ENCODE assay signal across 10 cellular contexts in the genomic region with DNA sequence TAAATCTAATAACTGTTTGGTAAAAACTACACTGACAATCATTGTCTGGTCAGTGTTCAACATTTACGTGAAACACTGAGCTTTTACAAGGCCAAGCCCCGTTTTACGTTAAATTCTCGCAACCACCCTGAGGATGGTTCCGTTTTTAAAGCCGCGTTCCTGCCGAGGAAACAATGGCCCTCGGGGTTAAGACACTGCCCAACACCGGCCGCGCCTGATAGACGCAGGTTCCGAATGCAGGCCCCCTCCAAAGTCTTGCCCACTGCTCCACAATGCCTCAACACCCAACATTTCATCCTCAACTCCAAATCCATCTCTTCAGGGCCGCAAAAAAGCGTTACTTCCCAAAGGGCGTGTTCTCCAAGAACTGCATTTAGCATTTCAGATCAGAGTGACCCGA. TPM values are rescaled to one million over a fixed set of nuclear protein-coding genes. Genes with fewer than 3 reads are reported as not detected.
A peak's percentile ranks its signal among the peaks of the same experiment; 100 is the strongest.
DNase-seq lines count a peak whose midpoint lies in the region; ATAC-seq, FAIRE-seq and TF ChIP-seq lines count a peak whose summit lies in the region.
"Had no signal": no experiment of that assay in that cellular context is flagged by ENCODE, and none has a peak within 500 bp of the region (broad histone marks: within the 10 kb centered on the region; RNA-seq: fewer than 3 reads in every experiment).

No MANE protein-coding gene starts in this region.

- RAD21 ChIA-PET in GM12878 (lab: Charles Lee; ENCODE audit: unreplicated experiment): no interaction called here

- 75% methylated on average over 18 of the region's 18 CpGs for WGBS in GM12878 (ENCODE audit: insufficient coverage, insufficient replicate concordance, low lambda C conversion rate, missing lambda C conversion rate)

- H3K79me2 ChIP-seq in GM12878 (ENCODE audit: control insufficient read depth, insufficient read depth, low read length): peaks cover 41% of the 10 kb centered on the region

- peaks cover 14% of the 10 kb centered on the region for H3K27me3 Mint-ChIP-seq in MCF 10A (ENCODE audit: insufficient read depth, unreplicated experiment)
- H3K27me3 Mint-ChIP-seq in memory B cell: peaks cover 5% of the 10 kb centered on the region

- H3K4me1 Mint-ChIP-seq in MCF 10A (ENCODE audit: insufficient read depth, unreplicated experiment) (no peaks in the 10 kb centered on the region), memory B cell (peaks cover 5% of the 10 kb centered on the region)

- H3K4me3 Mint-ChIP-seq in MCF 10A (ENCODE audit: unreplicated experiment): no peak overlapping the region
- peak overlapping the region; percentile 58 for H3K4me3 Mint-ChIP-seq in memory B cell

- no peak for TF ChIP-seq RAD21 in GM12878 (IDR thresholded peaks at IDR 0.05; ENCODE audit: insufficient read depth, low read depth, low read length)

- H3K4me2 ChIP-seq in GM12878 (ENCODE audit: control insufficient read depth, insufficient read depth): peak overlapping the region; percentile 86; the same call in 1 of the 2 replicates

- in situ Hi-C loops in GM12878 (cut with MboI): no loop called here

- intact Hi-C loops in breast epithelium (cut with DNase I; ENCODE audit: low total_unique reads): no loop called here
- intact Hi-C loops in MCF 10A (cut with micrococcal nuclease): no loop called here
- intact Hi-C loops in GM12878 (cut with micrococcal nuclease; ENCODE audit: unreplicated experiment): no loop called here
- intact Hi-C loops in tibial artery (cut with DNase I; ENCODE audit: low total_unique reads): loop anchor here (10.0 kb wide), 1 partner anchor 87 kb away; a partner anchor contains a TSS

- H3K9me3 ChIP-seq in breast epithelium (no peaks in the 10 kb centered on the region), GM12878 (replicated peaks; ENCODE audit: control insufficient read depth, insufficient read depth, low read length) (peaks cover 6% of the 10 kb centered on the region; the same call in 2 of the 3 replicates), tibial artery (no peaks in the 10 kb centered on the region)
- H3K9me3 ChIP-seq: body of pancreas had no signal

- SMC1A ChIA-PET in GM12878 (lab: Charles Lee; ENCODE audit: uncharacterized antibody, unreplicated experiment): no interaction called here

- H3K27ac ChIP-seq in breast epithelium (no peak overlapping the region), GM12878 (ENCODE audit: control insufficient read depth, insufficient read depth) (no peak overlapping the region), tibial artery (no peak overlapping the region)

- no peak overlapping the region for H3K9ac ChIP-seq in GM12878 (ENCODE audit: control insufficient read depth, insufficient read depth, low read length)

- CTCF ChIA-PET in MCF 10A (lab: Yijun Ruan, JAX): no interaction called here
- CTCF ChIA-PET in GM12878 (lab: Yijun Ruan, JAX): no interaction called here

- no peak for TF ChIP-seq CTCF in breast epithelium (IDR thresholded peaks at IDR 0.05)
- no peak for TF ChIP-seq CTCF in MCF 10A (IDR thresholded peaks at IDR 0.05; ENCODE audit: unreplicated experiment)
- no peak for TF ChIP-seq CTCF in GM12878 (IDR thresholded peaks at IDR 0.05 in 2 of 3, conservative IDR thresholded peaks at IDR 0.05 in 1 of 3; ENCODE audit: control insufficient read depth in 2 of 3, extremely low read depth in 1 of 3, insufficient read depth in 1 of 3, low read depth in 3 of 3, low read length in 3 of 3)
- no peak for TF ChIP-seq CTCF in tibial artery (IDR thresholded peaks at IDR 0.05)

- H3K27me3 ChIP-seq in breast epithelium (no peaks in the 10 kb centered on the region), GM12878 (replicated peaks in 1 of 2; ENCODE audit: control insufficient read depth in 2 of 2, insufficient read depth in 2 of 2, low read length in 1 of 2) (no peaks in the 10 kb centered on the region; a peak in 2 of 4 replicates), tibial artery (peaks cover 0 to 3% of the 10 kb centered on the region in 2 donors)
- H3K27me3 ChIP-seq: body of pancreas had no signal

- H3K4me1 ChIP-seq in breast epithelium: no peaks in the 10 kb centered on the region
- no peaks in the 10 kb centered on the region for H3K4me1 ChIP-seq in GM12878 (ENCODE audit: control insufficient read depth, insufficient read depth, low read length)
- peaks cover 0 to 21% (median 17%) of the 10 kb centered on the region in 4 donors for H3K4me1 ChIP-seq in tibial artery

- H3K27ac Mint-ChIP-seq in MCF 10A (ENCODE audit: low read depth, unreplicated experiment) (no peak overlapping the region), memory B cell (no peak overlapping the region)

- no peaks in the 10 kb centered on the region for H4K20me1 ChIP-seq in GM12878 (ENCODE audit: control insufficient read depth, insufficient read depth)

- H3K36me3 ChIP-seq in breast epithelium: no peaks in the 10 kb centered on the region
- H3K36me3 ChIP-seq in GM12878 (ENCODE audit: control insufficient read depth in 2 of 2, insufficient read depth in 2 of 2, low read length in 1 of 2): peaks cover 0 to 17% of the 10 kb centered on the region in 2 experiments; a peak in 2 of 4 replicates
- H3K36me3 ChIP-seq in tibial artery: peaks cover 14 to 19% (median 15%) of the 10 kb centered on the region in 3 donors

- BruUV-seq in MCF 10A (replicated peaks; lab: Mats Ljungman, UMichigan) (no TSS peak), GM12878 (replicated peaks; lab: Mats Ljungman, UMichigan) (no TSS peak)

- TF ChIP-seq EP300 in GM12878 (IDR thresholded peaks at IDR 0.05; ENCODE audit: borderline replicate concordance in 1 of 2, control insufficient read depth in 1 of 2, low read depth in 2 of 2, low read length in 2 of 2): no peak

- DNase-seq in breast epithelium (ENCODE audit: low spot score in 2 of 2) (no peak), MCF 10A (ENCODE audit: unreplicated experiment) (no peak), GM12878 (ENCODE audit: low read depth, low spot score) (no peak), memory B cell (ENCODE audit: low spot score in 2 of 2) (no peak), tibial artery (no peak), T-helper 2 cell (no peak)
- DNase-seq: body of pancreas, NCI-H2029 had no signal

- FAIRE-seq in GM12878 (lab: Jason Lieb, UNC): no peak

- POLR2A ChIA-PET in MCF 10A (lab: Yijun Ruan, JAX) (no interaction called here), GM12878 (lab: Charles Lee) (no interaction called here)

- no peak for ATAC-seq in GM12878
- no peak for ATAC-seq in memory B cell (ENCODE audit: low read depth)
- ATAC-seq in GM18868 (IDR thresholded peaks at IDR 0.05; ENCODE audit: unreplicated experiment): no peak
- no peak for ATAC-seq in GM21360 (IDR thresholded peaks at IDR 0.05; ENCODE audit: unreplicated experiment)

- H3K9me3 Mint-ChIP-seq in MCF 10A (ENCODE audit: unreplicated experiment) (no peaks in the 10 kb centered on the region), memory B cell (no peaks in the 10 kb centered on the region)

- TF ChIP-seq POLR2A in breast epithelium (IDR thresholded peaks at IDR 0.05) (no peak), GM12878 (IDR thresholded peaks at IDR 0.05; ENCODE audit: low read depth, low read length) (no peak)

- H3K36me3 Mint-ChIP-seq in MCF 10A (ENCODE audit: insufficient read depth, unreplicated experiment) (peaks cover 23% of the 10 kb centered on the region), memory B cell (peaks cover 16% of the 10 kb centered on the region)

- peak overlapping the region; percentile 70 to 85 (median 80) for H3K4me3 ChIP-seq in breast epithelium
- H3K4me3 ChIP-seq in GM12878: no peak overlapping the region; the same call in 1 of the 2 replicates
- H3K4me3 ChIP-seq in tibial artery: peak overlapping the region; percentile 65 to 80

- H2AFZ ChIP-seq in GM12878 (ENCODE audit: control insufficient read depth, low read depth, low read length): peak overlapping the region; percentile 18

TF ChIP-seq in GM12878, 131 proteins besides CTCF, POLR2A, EP300 and RAD21 (continues in another document):
- TF ChIP-seq, protein P1, sequence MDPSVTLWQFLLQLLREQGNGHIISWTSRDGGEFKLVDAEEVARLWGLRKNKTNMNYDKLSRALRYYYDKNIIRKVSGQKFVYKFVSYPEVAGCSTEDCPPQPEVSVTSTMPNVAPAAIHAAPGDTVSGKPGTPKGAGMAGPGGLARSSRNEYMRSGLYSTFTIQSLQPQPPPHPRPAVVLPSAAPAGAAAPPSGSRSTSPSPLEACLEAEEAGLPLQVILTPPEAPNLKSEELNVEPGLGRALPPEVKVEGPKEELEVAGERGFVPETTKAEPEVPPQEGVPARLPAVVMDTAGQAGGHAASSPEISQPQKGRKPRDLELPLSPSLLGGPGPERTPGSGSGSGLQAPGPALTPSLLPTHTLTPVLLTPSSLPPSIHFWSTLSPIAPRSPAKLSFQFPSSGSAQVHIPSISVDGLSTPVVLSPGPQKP (IDR thresholded peaks at IDR 0.05; ENCODE audit: low read depth, low read length): no peak
- no peak for TF ChIP-seq LARP7 (IDR thresholded peaks at IDR 0.05)
- TF ChIP-seq TCF12 (IDR thresholded peaks at IDR 0.05; ENCODE audit: low read depth, low read length): no peak
- no peak for TF ChIP-seq RUNX3 (IDR thresholded peaks at IDR 0.05; ENCODE audit: low read length)
- TF ChIP-seq HCFC1 (IDR thresholded peaks at IDR 0.05; ENCODE audit: low read length): no peak
- TF ChIP-seq PAX8 (IDR thresholded peaks at IDR 0.05): no peak
- TF ChIP-seq ESRRA (IDR thresholded peaks at IDR 0.05; ENCODE audit: low read length): no peak
- TF ChIP-seq SREBF1 (IDR thresholded peaks at IDR 0.05; ENCODE audit: low read length): no peak
- no peak for TF ChIP-seq CHD4 (IDR thresholded peaks at IDR 0.05)
- no peak for TF ChIP-seq EED (IDR thresholded peaks at IDR 0.05; ENCODE audit: low read depth)
- no peak for TF ChIP-seq NFYA (IDR thresholded peaks at IDR 0.05; ENCODE audit: borderline replicate concordance, low read depth, low read length)

RNA-seq across cellular contexts. Expression of a gene that starts 1.0 kb away (rescaled TPM):
- total RNA-seq in breast epithelium (10 to 100 TPM in 1 of 3 donors, 1 to 10 TPM in 2; 5.4 to 11.8 (median 10.0) TPM), MCF 10A (2022) (45.0 and 46.9 TPM in 2 replicates), GM12878 (2014; rRNA removed) (36.5 and 37.8 TPM in 2 replicates), GM12878 (2014; rRNA removed; fragmentation: Illumina TruSeq; extraction: Trizol) (73.6 and 78.8 TPM in 2 replicates), GM12878 (2021) (42.9 and 48.2 TPM in 2 replicates)
- total RNA-seq in GM12878 (2013; cell fraction: nucleolus; rRNA removed): 23.4 and 31.6 TPM in 2 replicates
- 7.1 TPM for polyA plus RNA-seq in GM12878 (2011; ENCODE audit: low read depth)
- polyA plus RNA-seq in GM12878 (2011; rRNA removed) (32.9 and 54.8 TPM in 2 replicates), GM12878 (2014; fragmentation: Illumina TruSeq; extraction: Trizol) (66.8 and 77.0 TPM in 2 replicates), GM12878 (2014; fragmentation: Nextera tagmentation; extraction: Ambion mirVana) (100 to 1,000 TPM; 187 to 204 TPM), GM12878 (2014; rRNA removed) (43.4 and 44.1 TPM in 2 replicates), GM12878 (2016; fragmentation: Nextera tagmentation; extraction: Ambion mirVana) (100 to 1,000 TPM; 151 to 171 TPM)
- polyA plus RNA-seq in GM12878 (2011; cell fraction: cytosol; rRNA removed): 20.4 and 24.1 TPM in 2 replicates
- 18.4 and 22.6 TPM in 2 replicates for polyA plus RNA-seq in GM12878 (2011; cell fraction: nucleus; rRNA removed)
- polyA plus RNA-seq in GM12878 (2012): 67.4 and 77.2 TPM in 2 replicates
- polyA minus RNA-seq in GM12878 (2011; rRNA and poly(A)+ RNA removed): 6.2 and 15.7 TPM in 2 replicates
- polyA minus RNA-seq in GM12878 (2011; cell fraction: cytosol; rRNA and poly(A)+ RNA removed): 3.5 and 6.1 TPM in 2 replicates
- 11.2 and 21.6 TPM in 2 replicates for polyA minus RNA-seq in GM12878 (2011; cell fraction: nucleus; rRNA and poly(A)+ RNA removed)
